In genomic region chr2:70931376-70932000, GRCh38 we compare ENCODE assay signal across 15 cellular contexts. TPM values are rescaled to one million over a fixed set of nuclear protein-coding genes. Genes with fewer than 3 reads are reported as not detected.
"Had no signal": no experiment of that assay in that cellular context is flagged by ENCODE, and none has a peak within 500 bp of the region (broad histone marks: within the 10 kb centered on the region; RNA-seq: fewer than 3 reads in every experiment).

No MANE protein-coding gene starts in this region.

- DNase-seq: activated CD4-positive, alpha-beta T cell treated with anti-CD3 and anti-CD28 coated beads, Interleukin-2, amount 50 U/mL, for 48 hours; activated naive CD4-positive, alpha-beta T cell treated with anti-CD3 and anti-CD28 coated beads, Interleukin-2, amount 10 ng/mL, durations not matched to agents 7 days and 5 days; effector memory CD8-positive, alpha-beta T cell; kidney glomerular epithelial cell; mucosa of descending colon; ovary; stimulated activated CD4-positive, alpha-beta T cell treated with anti-CD3 and anti-CD28 coated beads, Interleukin-15, amount 100 ng/mL, for 24 hours; stimulated activated CD4-positive, alpha-beta T cell treated with anti-CD3 and anti-CD28 coated beads, Interleukin-4, amount 100 ng/mL, for 24 hours; stimulated activated naive CD8-positive, alpha-beta T cell treated with anti-CD3 and anti-CD28 coated beads, Interleukin-15, amount 100 ng/mL, for 72 hours had no signal

- H3K4me1 ChIP-seq: body of pancreas had no signal

- H3K4me3 ChIP-seq: body of pancreas, mucosa of descending colon, ovary, thoracic aorta had no signal

- H3K27ac ChIP-seq: body of pancreas, ovary, thoracic aorta had no signal

- H3K27me3 ChIP-seq: body of pancreas, ovary had no signal

- H3K36me3 ChIP-seq: ovary, thoracic aorta had no signal

- H3K9me3 ChIP-seq: body of pancreas, mucosa of descending colon, ovary, thoracic aorta had no signal

- ATAC-seq: activated CD4-positive, CD25-positive, alpha-beta regulatory T cell treated with anti-CD3 and anti-CD28 coated beads, Interleukin-2, amount 50 U/mL, for 24 hours; activated T-helper 17 cell treated with anti-CD3 and anti-CD28 coated beads, Interleukin-2, amount 50 U/mL, for 72 hours; body of pancreas; effector memory CD8-positive, alpha-beta T cell; mucosa of descending colon; stimulated activated naive CD8-positive, alpha-beta T cell treated with anti-CD3 and anti-CD28 coated beads, Interleukin-15, amount 100 ng/mL, for 72 hours had no signal

RNA-seq across cellular contexts. Expression of gene ATP6V1B1, which starts 4.2 kb away (rescaled TPM):
- total RNA-seq: activated T-helper 17 cell treated with anti-CD3 and anti-CD28 coated beads, Interleukin-2, amount 50 U/mL, for 72 hours; lung microvascular endothelial cell; mucosa of descending colon; T-helper 2 cell treated with Interferon-gamma antibody and Interleukin-4, amounts not matched to agents 100 ng/mL and 5 ng/mL, for 36 hours had no signal

RNA-seq across cellular contexts. Expression of gene VAX2, which starts 31.1 kb away (rescaled TPM):
- total RNA-seq: activated T-helper 17 cell treated with anti-CD3 and anti-CD28 coated beads, Interleukin-2, amount 50 U/mL, for 72 hours; lung microvascular endothelial cell; T-helper 2 cell treated with Interferon-gamma antibody and Interleukin-4, amounts not matched to agents 100 ng/mL and 5 ng/mL, for 36 hours had no signal

RNA-seq across cellular contexts. Expression of gene ANKRD53, which starts 46.9 kb away (rescaled TPM):
- total RNA-seq: T-helper 2 cell treated with Interferon-gamma antibody and Interleukin-4, amounts not matched to agents 100 ng/mL and 5 ng/mL, for 36 hours had no signal
